Comparison of ENCODE assay signal across 8 cellular contexts in genomic region chr11:58524232-58525036, GRCh38. TPM values are rescaled to one million over a fixed set of nuclear protein-coding genes. Genes with fewer than 3 reads are reported as not detected.
DNase-seq lines count a peak whose midpoint lies in the region; ATAC-seq and TF ChIP-seq lines count a peak whose summit lies in the region.

No MANE protein-coding gene starts in this region.

- H3K4me1 Mint-ChIP-seq in activated CD4-positive, alpha-beta T cell treated with anti-CD3 and anti-CD28 coated beads for 36 hours, result peaks cover 58% of the 10 kb centered on the region
- peaks cover 34% of the 10 kb centered on the region for H3K4me1 Mint-ChIP-seq in stimulated activated memory B cell treated with anti-CD40 and anti-IgM and Interleukin-4, amounts not matched to agents 10 μg/mL and 1 μg/mL and 100 μg/mL, for 72 hours

- H3K27me3 Mint-ChIP-seq in activated CD4-positive, alpha-beta T cell treated with anti-CD3 and anti-CD28 coated beads for 36 hours, result no peaks in the 10 kb centered on the region
- no peaks in the 10 kb centered on the region for H3K27me3 Mint-ChIP-seq in stimulated activated memory B cell treated with anti-CD40 and anti-IgM and Interleukin-4, amounts not matched to agents 10 μg/mL and 1 μg/mL and 100 μg/mL, for 72 hours

- H3K4me1 ChIP-seq in lung (ENCODE audit: control insufficient read depth in 2 of 2, insufficient read depth in 2 of 2, low read length in 2 of 2), result no peaks in the 10 kb centered on the region

- peaks cover 5 to 7% of the 10 kb centered on the region in 2 donors for H3K36me3 ChIP-seq in lung (ENCODE audit: control insufficient read depth in 2 of 2, insufficient read depth in 2 of 2, low read length in 2 of 2)

- no peak overlapping the region for H3K4me3 ChIP-seq in lung

- no peak overlapping the region for H3K27ac ChIP-seq in lung (ENCODE audit: low read depth in 1 of 2, low read length in 1 of 2)

- 20 to 31% methylated on average over 7 of the region's 7 CpGs for WGBS in lung, 2 donors

- ATAC-seq in GM18907 (IDR thresholded peaks at IDR 0.05; ENCODE audit: unreplicated experiment), result peak; percentile 38
- peak; percentile 27 for ATAC-seq in HG03108 (IDR thresholded peaks at IDR 0.05; ENCODE audit: unreplicated experiment)
- ATAC-seq in activated CD4-positive, alpha-beta T cell treated with anti-CD3 and anti-CD28 coated beads for 36 hours, result peak; percentile 69
- peak; percentile 91 for ATAC-seq in lung (ENCODE audit: insufficient read depth, low FRiP score)
- peak; percentile 53 for ATAC-seq in stimulated activated memory B cell treated with anti-CD40 and anti-IgM and Interleukin-4, amounts not matched to agents 10 μg/mL and 1 μg/mL and 100 μg/mL, for 72 hours

- peaks cover 32% of the 10 kb centered on the region for H3K36me3 Mint-ChIP-seq in activated CD4-positive, alpha-beta T cell treated with anti-CD3 and anti-CD28 coated beads for 36 hours (ENCODE audit: low read depth)
- peaks cover 39% of the 10 kb centered on the region for H3K36me3 Mint-ChIP-seq in stimulated activated memory B cell treated with anti-CD40 and anti-IgM and Interleukin-4, amounts not matched to agents 10 μg/mL and 1 μg/mL and 100 μg/mL, for 72 hours

- POLR2A ChIA-PET in activated CD4-positive, alpha-beta T cell treated with anti-CD3 and anti-CD28 coated beads for 36 hours (lab: Charles Lee), result interaction anchor here (0.7 to 1.5 kb wide), 3 partner anchors 53 to 858 kb away, joined by 3 to 4 read pairs (median 4); no protein-coding TSS in a partner anchor

- H3K9me3 Mint-ChIP-seq in activated CD4-positive, alpha-beta T cell treated with anti-CD3 and anti-CD28 coated beads for 36 hours (ENCODE audit: low read depth), result no peaks in the 10 kb centered on the region
- peaks cover 3% of the 10 kb centered on the region for H3K9me3 Mint-ChIP-seq in stimulated activated memory B cell treated with anti-CD40 and anti-IgM and Interleukin-4, amounts not matched to agents 10 μg/mL and 1 μg/mL and 100 μg/mL, for 72 hours

- peak; percentile 64 for TF ChIP-seq CTCF in lung (IDR thresholded peaks at IDR 0.05; ENCODE audit: control extremely low read depth, extremely low read depth)

- DNase-seq in CD1c-positive myeloid dendritic cell (ENCODE audit: extremely low spot score) (peak; percentile 77), NCI-H2196 (lab: John Stamatoyannopoulos, UW; ENCODE audit: unreplicated experiment) (peak; percentile 82), lung (ENCODE audit: low spot score) (peak; percentile 54)
- DNase-seq in activated CD4-positive, alpha-beta T cell treated with anti-CD3 and anti-CD28 coated beads for 36 hours, result peak; percentile 69
- peak; percentile 45 for DNase-seq in effector CD4-positive, alpha-beta T cell

- intact Hi-C loops in activated CD4-positive, alpha-beta T cell treated with anti-CD3 and anti-CD28 coated beads for 36 hours (cut with DNase I, micrococcal nuclease), result loop anchor here (1.0 to 10.0 kb wide), 13 partner anchors 49 to 1177 kb away; partner anchors contain the start of genes SELENOH (in 2 of the 2), ZDHHC5 (in 2 of the 2), FAM111A (in 1 of the 2) and UBE2L6 (in 1 of the 2)

- no peaks in the 10 kb centered on the region for H3K9me3 ChIP-seq in lung (ENCODE audit: control insufficient read depth in 2 of 2, insufficient read depth in 1 of 2, low read length in 1 of 2)

- H3K27ac Mint-ChIP-seq in activated CD4-positive, alpha-beta T cell treated with anti-CD3 and anti-CD28 coated beads for 36 hours, result peak overlapping the region; percentile 90
- H3K27ac Mint-ChIP-seq in stimulated activated memory B cell treated with anti-CD40 and anti-IgM and Interleukin-4, amounts not matched to agents 10 μg/mL and 1 μg/mL and 100 μg/mL, for 72 hours, result peak overlapping the region; percentile 92

- CTCF ChIA-PET in activated CD4-positive, alpha-beta T cell treated with anti-CD3 and anti-CD28 coated beads for 36 hours (lab: Charles Lee), result interaction anchor here (0.7 to 3.5 kb wide), 24 partner anchors 9 to 1771 kb away, joined by 3 to 45 read pairs (median 4); partner anchors contain the start of gene LPXN

- no peaks in the 10 kb centered on the region for H3K27me3 ChIP-seq in lung (ENCODE audit: control insufficient read depth, insufficient read depth)

- peak overlapping the region; percentile 47 for H3K4me3 Mint-ChIP-seq in activated CD4-positive, alpha-beta T cell treated with anti-CD3 and anti-CD28 coated beads for 36 hours
- H3K4me3 Mint-ChIP-seq in stimulated activated memory B cell treated with anti-CD40 and anti-IgM and Interleukin-4, amounts not matched to agents 10 μg/mL and 1 μg/mL and 100 μg/mL, for 72 hours, result peak overlapping the region; percentile 73

RNA-seq across cellular contexts. Expression of gene OR5B21, which starts 16.5 kb away (rescaled TPM):
- under 1 TPM in 1 of 2 experiments, not detected in 1; 0.33 TPM for total RNA-seq in activated CD4-positive, alpha-beta T cell treated with anti-CD3 and anti-CD28 coated beads for 36 hours
- under 1 TPM in 1 of 2 donors, not detected in 1; 0.31 TPM for total RNA-seq in lung
- polyA plus RNA-seq in lung, result not detected

RNA-seq across cellular contexts. Expression of gene LPXN, which starts 51.2 kb away (rescaled TPM):
- total RNA-seq in activated CD4-positive, alpha-beta T cell treated with anti-CD3 and anti-CD28 coated beads for 36 hours, result 100 to 1,000 TPM; 110 to 163 TPM
- 10 to 100 TPM in 1 of 2 donors, 1 to 10 TPM in 1; 9.3 to 31.3 TPM for total RNA-seq in lung
- 10 to 100 TPM; 20.4 to 35.0 TPM for polyA plus RNA-seq in lung

RNA-seq across cellular contexts. Expression of gene ZFP91, which starts 54.4 kb away (rescaled TPM):
- total RNA-seq in activated CD4-positive, alpha-beta T cell treated with anti-CD3 and anti-CD28 coated beads for 36 hours, result 10 to 100 TPM; 35.7 to 44.0 TPM
- 10 to 100 TPM; 39.1 to 47.0 TPM for total RNA-seq in lung
- polyA plus RNA-seq in lung, result 10 to 100 TPM; 11.1 to 23.4 TPM

Comparison
In these comparisons a context has a peak if more than half of its experiments do, and no peak if none do; other contexts are left out.
1. ATAC-seq: peak in every context shown above with its lines; median percentile 91 in lung; 69 in activated CD4-positive, alpha-beta T cell treated with anti-CD3 and anti-CD28 coated beads for 36 hours; 53 in stimulated activated memory B cell treated with anti-CD40 and anti-IgM and Interleukin-4, amounts not matched to agents 10 μg/mL and 1 μg/mL and 100 μg/mL, for 72 hours; 38 in GM18907; 27 in HG03108.